ENCODE assay signal across 8 cellular contexts in the genomic region with DNA sequence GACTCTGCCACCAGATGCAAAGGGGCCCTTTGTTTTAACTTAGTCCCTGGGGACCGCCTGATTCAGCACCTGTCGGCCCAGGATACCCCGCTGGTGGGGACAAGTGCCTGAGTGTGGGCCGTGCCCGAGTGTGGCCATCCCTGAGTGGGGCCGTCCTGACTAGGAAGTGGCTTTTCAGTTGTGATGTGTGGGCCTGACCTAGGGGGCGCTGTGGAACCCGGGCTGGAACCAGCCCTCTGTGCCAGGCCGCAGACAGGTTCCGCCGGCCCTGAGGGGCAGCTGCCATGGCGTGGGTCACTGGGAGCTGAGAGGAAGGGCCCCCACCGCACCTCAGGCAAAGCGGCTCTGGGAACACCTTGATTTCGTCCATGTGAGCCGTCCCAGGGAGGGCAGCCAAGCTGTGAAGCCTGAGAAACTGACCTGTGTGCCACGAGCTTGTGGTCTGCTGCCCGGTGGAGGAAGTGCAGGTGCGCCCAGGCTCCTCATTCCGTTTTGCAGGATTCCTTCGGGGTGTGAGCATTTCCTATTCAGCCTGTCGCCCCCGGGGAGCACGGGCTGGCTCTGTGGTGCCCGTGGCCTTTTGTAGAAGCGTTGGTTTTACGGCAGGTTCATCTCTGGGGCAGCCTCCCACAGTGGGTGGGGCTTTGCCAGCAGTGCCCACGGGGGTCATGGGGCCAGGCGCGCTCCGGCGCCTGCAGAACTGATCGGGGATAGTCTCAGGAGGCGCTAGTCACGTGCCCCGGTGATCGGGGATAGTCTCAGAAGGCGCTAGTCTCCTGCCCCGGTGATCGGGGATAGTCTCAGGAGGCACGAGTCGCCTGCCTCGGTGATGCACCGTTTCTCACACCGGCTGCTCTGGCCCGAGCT. TPM values are rescaled to one million over a fixed set of nuclear protein-coding genes. Genes with fewer than 3 reads are reported as not detected.
DNase-seq lines count a peak whose midpoint lies in the region; ATAC-seq lines count a peak whose summit lies in the region.

No MANE protein-coding gene starts in this region.

- peak overlapping the region; percentile 95 for H3K4me3 ChIP-seq in BLaER1
- peak overlapping the region; percentile 41 for H3K4me3 ChIP-seq in skeletal muscle satellite cell (ENCODE audit: low read length)

- ATAC-seq in left ventricle myocardium superior (peak; percentile 41), GM18511 (IDR thresholded peaks at IDR 0.05; ENCODE audit: unreplicated experiment) (no peak), GM19452 (IDR thresholded peaks at IDR 0.05; ENCODE audit: unreplicated experiment) (no peak)

- H3K27ac ChIP-seq in BLaER1, result peak overlapping the region; percentile 72

- H3K36me3 Mint-ChIP-seq in activated naive CD4-positive, alpha-beta T cell treated with anti-CD3 and anti-CD28 coated beads, Interleukin-2, amount 50 U/mL, for 24 hours, result peaks cover 22% of the 10 kb centered on the region

- peak overlapping the region; percentile 59 for H3K27ac Mint-ChIP-seq in activated naive CD4-positive, alpha-beta T cell treated with anti-CD3 and anti-CD28 coated beads, Interleukin-2, amount 50 U/mL, for 24 hours

- H4K20me1 ChIP-seq in BLaER1, result peaks cover 62% of the 10 kb centered on the region

- no peaks in the 10 kb centered on the region for H3K27me3 Mint-ChIP-seq in activated naive CD4-positive, alpha-beta T cell treated with anti-CD3 and anti-CD28 coated beads, Interleukin-2, amount 50 U/mL, for 24 hours

- H3K4me3 Mint-ChIP-seq in activated naive CD4-positive, alpha-beta T cell treated with anti-CD3 and anti-CD28 coated beads, Interleukin-2, amount 50 U/mL, for 24 hours, result peak overlapping the region; percentile 98

- DNase-seq in HCEC 1CT (peak; percentile 30), RPMI7951 (ENCODE audit: low read depth) (peak; percentile 51), left ventricle myocardium superior (peak; percentile 72)

- H3K4me1 ChIP-seq in BLaER1 (peaks cover 53% of the 10 kb centered on the region), skeletal muscle satellite cell (ENCODE audit: control insufficient read depth, insufficient read depth, low read length) (peaks cover 45% of the 10 kb centered on the region)

- peak overlapping the region; percentile 79 for H3K4me2 ChIP-seq in BLaER1
- H3K4me2 ChIP-seq in skeletal muscle satellite cell (ENCODE audit: low read length), result peak overlapping the region; percentile 84

- peaks cover 45% of the 10 kb centered on the region for H3K4me1 Mint-ChIP-seq in activated naive CD4-positive, alpha-beta T cell treated with anti-CD3 and anti-CD28 coated beads, Interleukin-2, amount 50 U/mL, for 24 hours

- H3K9ac ChIP-seq in BLaER1 (peak overlapping the region; percentile 99), skeletal muscle satellite cell (ENCODE audit: low read depth, low read length) (peak overlapping the region; percentile 28)

- no peaks in the 10 kb centered on the region for H3K9me3 Mint-ChIP-seq in activated naive CD4-positive, alpha-beta T cell treated with anti-CD3 and anti-CD28 coated beads, Interleukin-2, amount 50 U/mL, for 24 hours

- intact Hi-C loops in left ventricle myocardium superior (cut with micrococcal nuclease), result no loop called here

- H3K9me3 ChIP-seq in BLaER1 (no peaks in the 10 kb centered on the region), skeletal muscle satellite cell (replicated peaks; ENCODE audit: low read length) (no peaks in the 10 kb centered on the region)

- H3K36me3 ChIP-seq in BLaER1, result peaks cover 50% of the 10 kb centered on the region
- H3K36me3 ChIP-seq in skeletal muscle satellite cell (ENCODE audit: insufficient read depth, low read length), result peaks cover 40% of the 10 kb centered on the region

- H3K27me3 ChIP-seq in BLaER1 (no peaks in the 10 kb centered on the region), skeletal muscle satellite cell (ENCODE audit: control insufficient read depth, insufficient read depth, low read length) (no peaks in the 10 kb centered on the region)

RNA-seq across cellular contexts. Expression of a gene that starts 5.3 kb away (rescaled TPM):
- 2,032 and 3,331 TPM in 2 replicates for total RNA-seq in RPMI7951 (2014; rRNA removed; shearing (Covaris generic))
- total RNA-seq in left ventricle myocardium superior, result 1,029 TPM
- total RNA-seq in skeletal muscle satellite cell (2012; rRNA removed), result 2,818 and 3,730 TPM in 2 replicates

RNA-seq across cellular contexts. Expression of a gene that starts 9.8 kb away (rescaled TPM):
- 1.3 and 2.6 TPM in 2 replicates for total RNA-seq in RPMI7951 (2014; rRNA removed; shearing (Covaris generic))
- total RNA-seq in left ventricle myocardium superior, result not detected
- total RNA-seq in skeletal muscle satellite cell (2012; rRNA removed), result 30.9 and 32.1 TPM in 2 replicates

RNA-seq across cellular contexts. Expression of a gene that starts 47.7 kb away (rescaled TPM):
- total RNA-seq in RPMI7951 (2014; rRNA removed; shearing (Covaris generic)), result 0.24 and 0.29 TPM in 2 replicates
- not detected for total RNA-seq in left ventricle myocardium superior
- not detected in 2 replicates for total RNA-seq in skeletal muscle satellite cell (2012; rRNA removed)

RNA-seq across cellular contexts. Expression of a gene that starts 57.5 kb away (rescaled TPM):
- 50.3 and 79.9 TPM in 2 replicates for total RNA-seq in RPMI7951 (2014; rRNA removed; shearing (Covaris generic))
- total RNA-seq in left ventricle myocardium superior, result 108 TPM
- total RNA-seq in skeletal muscle satellite cell (2012; rRNA removed), result 75.1 and 98.6 TPM in 2 replicates
